In genomic region chr4:184177271-184177670, GRCh38 we compare ENCODE assay signal across 20 cellular contexts. TPM values are rescaled to one million over a fixed set of nuclear protein-coding genes. Genes with fewer than 3 reads are reported as not detected.
DNase-seq lines count a peak whose midpoint lies in the region; ATAC-seq and TF ChIP-seq lines count a peak whose summit lies in the region.
"Had no signal": no experiment of that assay in that cellular context is flagged by ENCODE, and none has a peak within 500 bp of the region (broad histone marks: within the 10 kb centered on the region; RNA-seq: fewer than 3 reads in every experiment).

No MANE protein-coding gene starts in this region.

- DNase-seq in ELF-1 (ENCODE audit: low read depth, low spot score): peak; percentile 90
- peak; percentile 60 for DNase-seq in endodermal cell
- DNase-seq in left kidney (ENCODE audit: low read depth, low spot score): peak; percentile 28
- no peak for DNase-seq in GOT3 (lab: John Stamatoyannopoulos, UW)
- no peak for DNase-seq in SHP77 treated with DMSO at 0.1 percent for 48 hours (lab: John Stamatoyannopoulos, UW)
- DNase-seq: Caco-2; CD4-positive, CD25-positive, alpha-beta regulatory T cell; CD8-positive, alpha-beta T cell; DMS153; DND-41; GDM1; GM23248; HFFc6 had no signal

- no peak overlapping the region for H3K27ac Mint-ChIP-seq in endodermal cell
- H3K27ac Mint-ChIP-seq: B cell; CD4-positive, CD25-positive, alpha-beta regulatory T cell; CD8-positive, alpha-beta T cell; HFFc6 had no signal

- ATAC-seq in HG02588 (IDR thresholded peaks at IDR 0.05; ENCODE audit: unreplicated experiment): no peak
- ATAC-seq: CD8-positive, alpha-beta T cell; GM12878 had no signal

- H3K27me3 Mint-ChIP-seq in endodermal cell (ENCODE audit: insufficient read depth): no peaks in the 10 kb centered on the region

- H3K36me3 ChIP-seq in endodermal cell (ENCODE audit: control insufficient read depth, insufficient read depth, low read length): no peaks in the 10 kb centered on the region
- H3K36me3 ChIP-seq: BLaER1, HAP-1 had no signal

- no peaks in the 10 kb centered on the region for H3K36me3 Mint-ChIP-seq in endodermal cell (ENCODE audit: low read depth)
- H3K36me3 Mint-ChIP-seq: CD4-positive, CD25-positive, alpha-beta regulatory T cell; CD8-positive, alpha-beta T cell had no signal

- WGBS in endodermal cell (ENCODE audit: insufficient coverage in 1 of 2, insufficient read length in 1 of 2), 2 experiments: 86 to 100% methylated on average over 2 to 6 of the region's 6 CpGs

- TF ChIP-seq CTCF in endodermal cell (conservative IDR thresholded peaks at IDR 0.05): peak; percentile 32

- no peaks in the 10 kb centered on the region for H3K4me1 Mint-ChIP-seq in endodermal cell
- H3K4me1 Mint-ChIP-seq: B cell; CD4-positive, CD25-positive, alpha-beta regulatory T cell had no signal

- H3K9me3 ChIP-seq in endodermal cell (ENCODE audit: control insufficient read depth, low read length): peaks cover 1% of the 10 kb centered on the region
- H3K9me3 ChIP-seq: Caco-2 had no signal

- H3K27ac ChIP-seq in endodermal cell (ENCODE audit: low read depth, low read length): no peak overlapping the region
- H3K27ac ChIP-seq: 22Rv1, BLaER1, C4-2B, GM23248 had no signal

- peaks cover 22% of the 10 kb centered on the region for H3K9me3 Mint-ChIP-seq in endodermal cell

- H3K4me3 ChIP-seq in endodermal cell (ENCODE audit: low read length): no peak overlapping the region
- H3K4me3 ChIP-seq: BLaER1, GM12878, GM23248, HAP-1 had no signal

- H3K9ac ChIP-seq in endodermal cell (ENCODE audit: extremely low read depth, low read length, poor library complexity, severe bottlenecking): no peak overlapping the region
- H3K9ac ChIP-seq: BLaER1, GM23248 had no signal

- no peaks in the 10 kb centered on the region for H3K27me3 ChIP-seq in endodermal cell (ENCODE audit: control insufficient read depth, insufficient read depth, low read length, poor library complexity, severe bottlenecking)
- H3K27me3 ChIP-seq: BLaER1 had no signal

- no peak overlapping the region for H3K4me3 Mint-ChIP-seq in endodermal cell
- H3K4me3 Mint-ChIP-seq: B cell; CD4-positive, CD25-positive, alpha-beta regulatory T cell; CD8-positive, alpha-beta T cell; HFFc6 had no signal

- H3K4me1 ChIP-seq in endodermal cell (ENCODE audit: control insufficient read depth, insufficient read depth, low read length): no peaks in the 10 kb centered on the region
- H3K4me1 ChIP-seq: BLaER1, Caco-2, HAP-1 had no signal

RNA-seq across cellular contexts. Expression of gene ENPP6, which starts 40.4 kb away (rescaled TPM):
- total RNA-seq in endodermal cell: under 1 TPM in 1 of 2 donors, not detected in 1; 0.07 TPM
- 0.11 TPM for polyA plus RNA-seq in endodermal cell (2013, experiment 1 of 2)
- polyA plus RNA-seq in endodermal cell (2013, experiment 2 of 2): not detected
- total RNA-seq: B cell; Caco-2; CD4-positive, CD25-positive, alpha-beta regulatory T cell; CD8-positive, alpha-beta T cell; GM23248; HFFc6 had no signal
- polyA plus RNA-seq: CD4-positive, CD25-positive, alpha-beta regulatory T cell; GM23248 had no signal

Comparison
In these comparisons a context has a peak if more than half of its experiments do, and no peak if none do; other contexts are left out.
1. DNase-seq: peak in ELF-1 (single experiment), endodermal cell (single experiment) and left kidney (single experiment); none in GOT3 (single experiment) and SHP77 treated with DMSO at 0.1 percent for 48 hours (single experiment).